In the genomic region with DNA sequence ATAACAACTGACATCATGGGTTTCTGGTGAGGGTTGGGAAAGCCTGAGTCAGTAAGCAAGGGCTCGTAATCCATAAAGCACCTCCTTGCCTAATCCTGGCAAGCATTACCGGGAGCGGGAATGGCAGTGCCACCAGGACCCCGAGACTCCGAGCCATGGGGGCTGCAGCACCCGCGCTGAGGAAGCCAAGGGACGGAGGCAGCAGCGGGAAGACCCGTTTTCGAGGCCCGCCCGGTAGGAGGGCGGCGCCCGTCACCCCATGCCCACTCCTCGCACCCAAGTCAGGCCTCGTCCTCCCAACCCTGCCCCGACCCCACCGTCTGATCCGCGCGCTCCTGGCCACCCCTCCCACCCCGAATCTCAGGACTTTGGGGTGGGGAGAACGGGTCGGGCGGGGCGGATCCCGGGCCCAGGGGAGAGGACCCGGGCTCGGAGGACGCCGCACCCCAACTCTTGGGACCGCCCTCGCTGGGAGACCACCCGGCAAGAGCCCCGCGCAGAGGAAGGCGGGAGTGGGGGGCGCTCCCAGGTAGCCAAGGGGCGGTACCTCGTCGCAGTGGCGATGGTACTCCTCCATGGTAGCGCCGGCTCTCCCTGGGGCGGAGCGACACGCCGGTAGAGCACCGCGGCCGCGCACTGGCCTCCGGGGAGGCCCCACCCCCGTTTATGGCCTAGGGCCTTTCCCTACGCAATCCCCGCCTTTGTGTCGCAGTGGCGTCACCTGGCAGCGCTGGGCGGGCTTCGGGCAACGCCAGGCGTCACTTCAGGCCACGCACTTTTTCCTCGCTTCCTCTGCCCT, we compare ENCODE assay signal across 8 cellular contexts. TPM values are rescaled to one million over a fixed set of nuclear protein-coding genes. Genes with fewer than 3 reads are reported as not detected.
DNase-seq lines count a peak whose midpoint lies in the region; ATAC-seq and TF ChIP-seq lines count a peak whose summit lies in the region.

A gene with protein sequence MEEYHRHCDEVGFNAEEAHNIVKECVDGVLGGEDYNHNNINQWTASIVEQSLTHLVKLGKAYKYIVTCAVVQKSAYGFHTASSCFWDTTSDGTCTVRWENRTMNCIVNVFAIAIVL (minus strand): TSS at position 638 of the 799 bp plus-strand sequence. CDS start 61 bp downstream, at position 577.

- H3K4me1 ChIP-seq in adrenal gland (replicated peaks in 1 of 2) (peaks cover 0 to 4% of the 10 kb centered on the region in 2 donors), heart right ventricle (peaks cover 0 to 19% (median 0%) of the 10 kb centered on the region in 9 donors), upper lobe of left lung (no peaks in the 10 kb centered on the region)

- POLR2A ChIA-PET in HEK293T (lab: Yijun Ruan, JAX) = no interaction called here

- TF ChIP-seq POLR2A in adrenal gland (IDR thresholded peaks at IDR 0.05) (peak; percentile 82 to 91), upper lobe of left lung (IDR thresholded peaks at IDR 0.05) (peak in 3 of 4 donors; percentile 67 to 90 (median 85))

- H3K4me3 ChIP-seq in GM06990 (replicated peaks; ENCODE audit: low read depth, low read length) (peak within 1 kb of the TSS; percentile 76), adrenal gland (peak within 1 kb of the TSS in 3 of 4 donors; percentile 59 to 90 (median 75)), heart right ventricle (peak within 1 kb of the TSS; percentile 67 to 86 (median 78)), upper lobe of left lung (peak within 1 kb of the TSS; percentile 52 to 85 (median 74))

- peak within 1 kb of the TSS in 4 of 5 donors; percentile 82 to 93 (median 86) for H3K27ac ChIP-seq in adrenal gland
- peak within 1 kb of the TSS; percentile 61 to 92 (median 86) for H3K27ac ChIP-seq in heart right ventricle
- peak within 1 kb of the TSS; percentile 81 to 93 (median 88) for H3K27ac ChIP-seq in upper lobe of left lung

- H3K9me3 ChIP-seq in adrenal gland (replicated peaks in 1 of 3) (no peaks in the 10 kb centered on the region), heart right ventricle (no peaks in the 10 kb centered on the region), upper lobe of left lung (no peaks in the 10 kb centered on the region)

- peak; percentile 4 for TF ChIP-seq CTCF in GM06990 (IDR thresholded peaks at IDR 0.05; ENCODE audit: insufficient read depth, low read length, poor library complexity, severe bottlenecking)
- TF ChIP-seq CTCF in adrenal gland (IDR thresholded peaks at IDR 0.05) = no peak
- TF ChIP-seq CTCF in heart right ventricle (IDR thresholded peaks at IDR 0.05) = no peak
- peak in 1 of 6 experiments; percentile 26 for TF ChIP-seq CTCF in upper lobe of left lung (IDR thresholded peaks at IDR 0.05)

- H3K27me3 ChIP-seq in GM06990 (replicated peaks; ENCODE audit: control insufficient read depth, insufficient read depth, low read length) = no peaks in the 10 kb centered on the region
- no peaks in the 10 kb centered on the region for H3K27me3 ChIP-seq in adrenal gland
- H3K27me3 ChIP-seq in heart right ventricle = peaks cover 0 to 16% (median 0%) of the 10 kb centered on the region in 7 donors
- peaks cover 0 to 5% (median 0%) of the 10 kb centered on the region in 4 donors for H3K27me3 ChIP-seq in upper lobe of left lung

- CTCF ChIA-PET in HEK293T (lab: Yijun Ruan, JAX) = no interaction called here

- ATAC-seq in heart right ventricle = peak; percentile 97 to 100 (median 99)
- ATAC-seq in upper lobe of left lung (ENCODE audit: low FRiP score in 2 of 2) = peak; percentile 97 to 99

- intact Hi-C loops in adrenal gland (cut with DNase I) (no loop called here), heart right ventricle (cut with DNase I) (no loop called here), posterior cingulate gyrus (cut with DNase I) (no loop called here)

- 0 to 31% (median 15%) methylated on average over 1 to 66 of the region's 67 CpGs for whole genome bisulfite sequencing in adrenal gland, 4 donors
- 0% methylated on average over 29 to 61 of the region's 67 CpGs for WGBS in heart right ventricle, 2 donors
- WGBS in upper lobe of left lung, 2 donors = 0 to 45% methylated on average over 1 to 58 of the region's 67 CpGs

- peak in 1 of 4 donors; percentile 2 for TF ChIP-seq EP300 in upper lobe of left lung (IDR thresholded peaks at IDR 0.05)

- peak; percentile 85 for DNase-seq in GM06990 (ENCODE audit: extremely low read depth, insufficient read length)
- DNase-seq in HEK293T (ENCODE audit: extremely low spot score) = peak; percentile 79
- DNase-seq in NCI-H1092 (lab: John Stamatoyannopoulos, UW) = peak; percentile 88
- peak; percentile 67 to 84 (median 70) for DNase-seq in T-helper 1 cell
- peak; percentile 83 to 91 (median 87) for DNase-seq in adrenal gland
- peak; percentile 79 to 82 for DNase-seq in heart right ventricle
- DNase-seq in posterior cingulate gyrus = peak; percentile 51 to 96 (median 68)
- DNase-seq in upper lobe of left lung = peak; percentile 89 to 95

- no peaks in the 10 kb centered on the region for H3K36me3 ChIP-seq in GM06990 (ENCODE audit: control insufficient read depth, insufficient read depth, low read length)
- H3K36me3 ChIP-seq in adrenal gland (replicated peaks in 1 of 2) = no peaks in the 10 kb centered on the region
- no peaks in the 10 kb centered on the region for H3K36me3 ChIP-seq in heart right ventricle
- no peaks in the 10 kb centered on the region for H3K36me3 ChIP-seq in upper lobe of left lung

TF ChIP-seq in HEK293T, 16 proteins besides CTCF, POLR2A, EP300 and RAD21:
- TF ChIP-seq SUZ12 (IDR thresholded peaks at IDR 0.05) (no peak), L3MBTL2 (conservative IDR thresholded peaks at IDR 0.05) (peak; percentile 80; the same call in 1 of the 2 replicates)

RNA-seq across cellular contexts. Expression of the gene that starts here (rescaled TPM):
- total RNA-seq in adrenal gland = 100 to 1,000 TPM in 1 of 8 donors, 10 to 100 TPM in 7; 26.6 to 101 (median 59.4) TPM
- 100 to 1,000 TPM in 1 of 3 donors, 10 to 100 TPM in 2; 25.2 to 137 (median 27.3) TPM for polyA plus RNA-seq in adrenal gland
- 10 to 100 TPM; 18.0 to 27.6 (median 21.0) TPM for total RNA-seq in heart right ventricle
- polyA plus RNA-seq in heart right ventricle = 10 to 100 TPM; 10.2 to 22.6 TPM
- total RNA-seq in upper lobe of left lung = 10 to 100 TPM in 4 of 6 donors, 1 to 10 TPM in 2; 4.1 to 38.2 (median 23.5) TPM

Comparison
In these comparisons a context has a peak if more than half of its experiments do, and no peak if none do; other contexts are left out.
1. Peak in every context shown above with its lines: DNase-seq, ATAC-seq, H3K4me3 ChIP-seq and H3K27ac ChIP-seq.